1 cellular context compared by ENCODE assay signal in genomic region chrX:46992070-46992469, GRCh38.
TF ChIP-seq lines count a peak whose summit lies in the region.

No MANE protein-coding gene starts in this region.

TF ChIP-seq in GM23338, 12 proteins besides CTCF, POLR2A, EP300 and RAD21:
- TF ChIP-seq ZNF462 (CRISPR knock-in tag; IDR thresholded peaks at IDR 0.05) = no peak
